1 cellular context compared by ENCODE assay signal in the genomic region with DNA sequence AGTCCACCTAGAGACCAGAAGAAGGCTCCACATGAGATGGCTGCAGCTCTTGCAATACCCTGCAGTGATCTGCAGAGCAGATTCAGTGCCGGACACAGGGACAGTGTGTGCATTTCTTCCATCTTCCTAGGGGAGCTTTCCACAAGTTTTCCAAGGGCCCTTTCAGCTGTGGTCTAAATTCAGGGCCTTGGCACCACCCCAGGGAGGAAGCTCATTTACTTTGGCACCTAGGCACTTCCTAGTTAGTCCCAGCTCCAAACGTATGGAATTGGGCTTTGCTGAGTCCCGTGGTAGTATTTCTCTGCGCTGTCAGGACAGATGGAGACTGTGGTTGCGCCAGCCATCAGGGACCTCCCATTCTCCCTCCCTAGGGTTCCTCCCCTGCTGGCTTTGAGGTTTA.
TF ChIP-seq lines count a peak whose summit lies in the region.

No MANE protein-coding gene starts in this region.

TF ChIP-seq in IMR-90, 13 proteins besides CTCF, POLR2A, EP300 and RAD21:
- no peak for TF ChIP-seq MAFK (IDR thresholded peaks at IDR 0.05; ENCODE audit: low read depth, low read length)
- no peak for TF ChIP-seq CHD1 (IDR thresholded peaks at IDR 0.05; ENCODE audit: low read depth, low read length)
- no peak for TF ChIP-seq CEBPB (IDR thresholded peaks at IDR 0.05; ENCODE audit: low read depth, low read length)
- TF ChIP-seq MAZ (IDR thresholded peaks at IDR 0.05; ENCODE audit: borderline replicate concordance, low read depth, low read length), result no peak
- TF ChIP-seq FOS (IDR thresholded peaks at IDR 0.05; ENCODE audit: low read depth, low read length), result no peak
- TF ChIP-seq, protein P1, sequence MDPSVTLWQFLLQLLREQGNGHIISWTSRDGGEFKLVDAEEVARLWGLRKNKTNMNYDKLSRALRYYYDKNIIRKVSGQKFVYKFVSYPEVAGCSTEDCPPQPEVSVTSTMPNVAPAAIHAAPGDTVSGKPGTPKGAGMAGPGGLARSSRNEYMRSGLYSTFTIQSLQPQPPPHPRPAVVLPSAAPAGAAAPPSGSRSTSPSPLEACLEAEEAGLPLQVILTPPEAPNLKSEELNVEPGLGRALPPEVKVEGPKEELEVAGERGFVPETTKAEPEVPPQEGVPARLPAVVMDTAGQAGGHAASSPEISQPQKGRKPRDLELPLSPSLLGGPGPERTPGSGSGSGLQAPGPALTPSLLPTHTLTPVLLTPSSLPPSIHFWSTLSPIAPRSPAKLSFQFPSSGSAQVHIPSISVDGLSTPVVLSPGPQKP (IDR thresholded peaks at IDR 0.05; ENCODE audit: borderline replicate concordance, low read depth, low read length), result no peak
- TF ChIP-seq BHLHE40 (IDR thresholded peaks at IDR 0.05; ENCODE audit: low read depth, low read length), result no peak
- TF ChIP-seq RCOR1 (IDR thresholded peaks at IDR 0.05; ENCODE audit: insufficient replicate concordance, low read length), result no peak
- no peak for TF ChIP-seq SMC3 (IDR thresholded peaks at IDR 0.05; ENCODE audit: low read depth, low read length)
- no peak for TF ChIP-seq RFX5 (IDR thresholded peaks at IDR 0.05; ENCODE audit: low read depth, low read length)
- TF ChIP-seq MXI1 (IDR thresholded peaks at IDR 0.05; ENCODE audit: borderline replicate concordance, low read depth, low read length), result no peak
- TF ChIP-seq, protein P2, sequence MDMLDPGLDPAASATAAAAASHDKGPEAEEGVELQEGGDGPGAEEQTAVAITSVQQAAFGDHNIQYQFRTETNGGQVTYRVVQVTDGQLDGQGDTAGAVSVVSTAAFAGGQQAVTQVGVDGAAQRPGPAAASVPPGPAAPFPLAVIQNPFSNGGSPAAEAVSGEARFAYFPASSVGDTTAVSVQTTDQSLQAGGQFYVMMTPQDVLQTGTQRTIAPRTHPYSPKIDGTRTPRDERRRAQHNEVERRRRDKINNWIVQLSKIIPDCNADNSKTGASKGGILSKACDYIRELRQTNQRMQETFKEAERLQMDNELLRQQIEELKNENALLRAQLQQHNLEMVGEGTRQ (IDR thresholded peaks at IDR 0.05; ENCODE audit: low read depth, low read length), result no peak
- TF ChIP-seq NFE2L2 (IDR thresholded peaks at IDR 0.05; ENCODE audit: low read depth, low read length), result no peak
